Comparison of ENCODE assay signal across 20 cellular contexts in the genomic region with DNA sequence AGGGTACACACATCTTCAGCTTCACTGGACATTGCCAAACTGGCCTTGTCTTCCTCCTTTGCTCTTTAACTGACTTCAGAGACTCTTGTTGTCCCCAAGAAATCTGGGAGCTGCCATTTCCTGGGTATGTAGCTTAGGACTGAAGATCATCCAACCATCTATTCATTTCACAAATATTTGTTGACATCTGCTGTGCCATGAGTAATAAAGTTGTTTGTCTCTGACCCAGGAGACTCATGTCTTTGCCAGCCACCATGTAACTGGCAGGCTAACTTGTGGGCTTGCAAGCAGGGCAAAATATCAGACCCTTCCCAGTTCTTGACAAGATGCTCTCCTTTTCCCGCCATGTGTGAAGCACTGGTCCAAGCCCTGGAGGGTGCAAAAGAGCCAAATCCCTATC.
"Had no signal": no experiment of that assay in that cellular context is flagged by ENCODE, and none has a peak within 500 bp of the region (broad histone marks: within the 10 kb centered on the region; RNA-seq: fewer than 3 reads in every experiment).

No MANE protein-coding gene starts in this region.

- H3K36me3 ChIP-seq: SJSA1 had no signal

- H3K27me3 ChIP-seq: SJSA1 had no signal

- H3K9me3 ChIP-seq: SJSA1 had no signal

- H3K27ac ChIP-seq: SJSA1, SK-N-MC had no signal

- DNase-seq: KBM-7, MV-4-11, NCI-H1048, NCI-H1105, NCI-H1417, NCI-H1436 treated with DMSO at 0.1 percent for 48 hours, NCI-H1694, NCI-H1930, NCI-H2081, NCI-H2107, NCI-H2227 treated with DMSO at 0.1 percent for 48 hours, NCI-H524 treated with DMSO at 0.1 percent for 48 hours, NCI-H69, NCI-H774, Right ventricle myocardium superior, RPMI8226, SIG-M5, SW 1271 had no signal

- H3K4me3 ChIP-seq: SJSA1, SK-N-MC had no signal
